Comparison of ENCODE assay signal across 22 cellular contexts in genomic region chr1:202223110-202223834, GRCh38. TPM values are rescaled to one million over a fixed set of nuclear protein-coding genes. Genes with fewer than 3 reads are reported as not detected.
DNase-seq lines count a peak whose midpoint lies in the region; ATAC-seq and TF ChIP-seq lines count a peak whose summit lies in the region.
"Had no signal": no experiment of that assay in that cellular context is flagged by ENCODE, and none has a peak within 500 bp of the region (broad histone marks: within the 10 kb centered on the region; RNA-seq: fewer than 3 reads in every experiment).

No MANE protein-coding gene starts in this region.

- TF ChIP-seq CTCF in heart left ventricle (IDR thresholded peaks at IDR 0.05), result no peak
- TF ChIP-seq CTCF in right atrium auricular region (IDR thresholded peaks at IDR 0.05), result no peak
- TF ChIP-seq CTCF in chondrocyte (IDR thresholded peaks at IDR 0.05), result no peak

- no peaks in the 10 kb centered on the region for H3K9me3 Mint-ChIP-seq in chondrocyte (ENCODE audit: low read depth)
- H3K9me3 Mint-ChIP-seq: CD4-positive, alpha-beta memory T cell; IgD-negative memory B cell had no signal

- peak overlapping the region; percentile 78 for H3K27ac Mint-ChIP-seq in chondrocyte (ENCODE audit: unreplicated experiment)
- H3K27ac Mint-ChIP-seq: B cell; CD4-positive, alpha-beta memory T cell had no signal

- H3K4me3 ChIP-seq in heart left ventricle, result no peak overlapping the region
- no peak overlapping the region for H3K4me3 ChIP-seq in right atrium auricular region
- H3K4me3 ChIP-seq in aorta (ENCODE audit: low read length in 2 of 2), result no peak overlapping the region
- H3K4me3 ChIP-seq: GM12878, SJSA1 had no signal

- H3K36me3 Mint-ChIP-seq in chondrocyte (ENCODE audit: low read depth), result no peaks in the 10 kb centered on the region
- H3K36me3 Mint-ChIP-seq: CD4-positive, alpha-beta memory T cell had no signal

- TF ChIP-seq POLR2A in heart left ventricle (IDR thresholded peaks at IDR 0.05), result no peak

- H3K9me3 ChIP-seq in heart left ventricle (no peaks in the 10 kb centered on the region), right atrium auricular region (no peaks in the 10 kb centered on the region), aorta (ENCODE audit: control insufficient read depth, low read length) (no peaks in the 10 kb centered on the region)
- H3K9me3 ChIP-seq: SJSA1 had no signal

- H3K4me1 ChIP-seq in heart left ventricle (peaks cover 0 to 24% (median 0%) of the 10 kb centered on the region in 12 donors), right atrium auricular region (peaks cover 0 to 22% of the 10 kb centered on the region in 2 donors), aorta (ENCODE audit: control insufficient read depth in 1 of 2, insufficient read depth in 2 of 2, low read length in 2 of 2) (peaks cover 0 to 7% of the 10 kb centered on the region in 2 donors)

- H3K27ac ChIP-seq in heart left ventricle (no peak overlapping the region), right atrium auricular region (peak overlapping the region in 1 of 2 donors; percentile 47), aorta (ENCODE audit: low read depth in 1 of 2, low read length in 2 of 2) (peak overlapping the region; percentile 75 to 95)
- H3K27ac ChIP-seq: SJSA1 had no signal

- H3K27me3 ChIP-seq in heart left ventricle (peaks cover 0 to 12% (median 3%) of the 10 kb centered on the region in 9 donors), right atrium auricular region (no peaks in the 10 kb centered on the region), aorta (ENCODE audit: control insufficient read depth in 1 of 2, insufficient read depth in 2 of 2, low read length in 1 of 2) (no peaks in the 10 kb centered on the region)
- H3K27me3 ChIP-seq: SJSA1 had no signal

- intact Hi-C loops in heart left ventricle (cut with DNase I), result no loop called here
- intact Hi-C loops in aorta (cut with DNase I), result no loop called here

- H3K36me3 ChIP-seq in heart left ventricle (no peaks in the 10 kb centered on the region), right atrium auricular region (no peaks in the 10 kb centered on the region), aorta (ENCODE audit: control insufficient read depth in 1 of 2, insufficient read depth in 2 of 2, low read length in 1 of 2) (peaks cover under 1 to 2% of the 10 kb centered on the region in 2 donors)
- H3K36me3 ChIP-seq: SJSA1 had no signal

- DNase-seq in heart left ventricle, result no peak
- DNase-seq in right atrium auricular region (ENCODE audit: low spot score), result no peak
- no peak for DNase-seq in chondrocyte (ENCODE audit: low spot score)
- peak; percentile 26 for DNase-seq in mucosa of gallbladder (ENCODE audit: low spot score)
- DNase-seq in aorta, result no peak
- no peak for DNase-seq in mesenteric fat pad (ENCODE audit: low spot score)
- DNase-seq in HuH-7.5 (ENCODE audit: low spot score), result no peak
- DNase-seq in SW480 (ENCODE audit: low spot score), result no peak
- DNase-seq: 8988T; CD4-positive, alpha-beta memory T cell; EL; Karpas-422; NCI-H1048; NCI-H1930; NCI-H226; NCI-H524; NCI-H82 had no signal

- no peak overlapping the region for H3K4me3 Mint-ChIP-seq in chondrocyte (ENCODE audit: unreplicated experiment)
- H3K4me3 Mint-ChIP-seq: B cell; CD4-positive, alpha-beta memory T cell; IgD-negative memory B cell had no signal

- ATAC-seq in heart left ventricle (peak; percentile 43 to 68 (median 58)), aorta (ENCODE audit: low FRiP score) (peak; percentile 35)
- ATAC-seq: GM12878 had no signal

- H3K27me3 Mint-ChIP-seq in chondrocyte (ENCODE audit: low read depth), result peaks cover 6% of the 10 kb centered on the region

- H3K4me1 Mint-ChIP-seq in chondrocyte (ENCODE audit: low read depth), result peaks cover 26% of the 10 kb centered on the region

- WGBS in heart left ventricle, 4 donors, result 47 to 59% (median 50%) methylated on average over 7 of the region's 7 CpGs
- 6 to 8% methylated on average over 7 of the region's 7 CpGs for WGBS in aorta, 2 donors

RNA-seq across cellular contexts. Expression of gene LGR6, which starts 29.7 kb away (rescaled TPM):
- total RNA-seq in heart left ventricle (1 to 10 TPM in 6 of 9 donors, under 1 TPM in 3; 0.29 to 3.5 (median 1.8) TPM), right atrium auricular region (10 to 100 TPM in 1 of 2 donors, 1 to 10 TPM in 1; 5.5 to 17.0 TPM), chondrocyte (1.4 to 4.1 TPM (median 1.8 TPM) in 3 replicates), mucosa of gallbladder (60.7 TPM), aorta (10 to 100 TPM; 31.7 to 35.6 TPM), mesenteric fat pad (0.35 TPM)
- polyA plus RNA-seq in heart left ventricle (1 to 10 TPM; 1.3 to 1.7 TPM), aorta (10 to 100 TPM; 11.6 to 67.8 TPM)
- total RNA-seq: B cell, GM12878, H4, SJSA1 had no signal
- polyA plus RNA-seq: GM12878, IgD-negative memory B cell had no signal

Comparison
In these comparisons a context has a peak if more than half of its experiments do, and no peak if none do; other contexts are left out.
1. H3K27ac ChIP-seq: peak in aorta (2 of 2); none in heart left ventricle (0 of 12).